1 cellular context compared by ENCODE assay signal in genomic region chr7:143361552-143362125, GRCh38.
TF ChIP-seq lines count a peak whose summit lies in the region.

No MANE protein-coding gene starts in this region.

TF ChIP-seq in IMR-90, 13 proteins besides CTCF, POLR2A, EP300 and RAD21 (continued from another document):
- TF ChIP-seq USF2 (IDR thresholded peaks at IDR 0.05; ENCODE audit: low read depth, low read length), result no peak
- no peak for TF ChIP-seq RCOR1 (IDR thresholded peaks at IDR 0.05; ENCODE audit: insufficient replicate concordance, low read length)
- no peak for TF ChIP-seq ELK1 (IDR thresholded peaks at IDR 0.05; ENCODE audit: borderline replicate concordance, low read depth, low read length)
